ENCODE assay signal across 15 cellular contexts in the genomic region with DNA sequence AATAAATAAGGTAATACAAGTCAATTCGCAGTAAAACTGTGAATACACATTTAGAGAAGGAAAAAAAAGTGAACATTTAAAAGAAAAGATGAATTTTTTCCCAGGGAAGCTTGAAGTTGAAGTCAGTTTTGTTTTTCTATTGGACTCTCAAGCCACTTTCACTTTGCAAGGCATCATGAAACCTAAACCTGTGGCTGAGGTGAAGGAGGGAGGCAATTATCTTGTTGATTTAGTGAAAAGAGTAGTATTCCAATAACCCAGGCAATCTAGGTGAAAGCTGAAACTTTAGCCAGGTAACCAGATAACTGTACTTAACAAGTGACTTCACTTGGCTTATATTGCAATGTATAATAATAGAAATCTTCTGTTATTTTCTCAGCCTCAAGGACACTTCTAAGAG.
DNase-seq lines count a peak whose midpoint lies in the region; ATAC-seq lines count a peak whose summit lies in the region.
"Had no signal": no experiment of that assay in that cellular context is flagged by ENCODE, and none has a peak within 500 bp of the region (broad histone marks: within the 10 kb centered on the region; RNA-seq: fewer than 3 reads in every experiment).

No MANE protein-coding gene starts in this region.

- no peaks in the 10 kb centered on the region for H3K27me3 Mint-ChIP-seq in activated CD4-positive, alpha-beta T cell treated with anti-CD3 and anti-CD28 coated beads, Interleukin-2, amount 10 ng/mL, durations not matched to agents 24 days and 14 days
- no peaks in the 10 kb centered on the region for H3K27me3 Mint-ChIP-seq in T-helper 2 cell treated with Interferon-gamma antibody and Interleukin-4, amounts not matched to agents 5 μg/mL and 100 μg/mL, for 36 hours (ENCODE audit: low read depth)
- H3K27me3 Mint-ChIP-seq: naive thymus-derived CD4-positive, alpha-beta T cell had no signal

- no peaks in the 10 kb centered on the region for H3K27me3 ChIP-seq in SJSA1 (replicated peaks)
- H3K27me3 ChIP-seq in mesenchymal stem cell (ENCODE audit: control insufficient read depth in 1 of 2, insufficient read depth in 1 of 2, low read length in 2 of 2), result no peaks in the 10 kb centered on the region

- H3K4me2 ChIP-seq in mesenchymal stem cell (ENCODE audit: low read length, poor library complexity, severe bottlenecking), result no peak overlapping the region

- H3K4me3 Mint-ChIP-seq in activated CD4-positive, alpha-beta T cell treated with anti-CD3 and anti-CD28 coated beads, Interleukin-2, amount 10 ng/mL, durations not matched to agents 24 days and 14 days, result no peak overlapping the region
- H3K4me3 Mint-ChIP-seq in T-helper 2 cell treated with Interferon-gamma antibody and Interleukin-4, amounts not matched to agents 5 μg/mL and 100 μg/mL, for 36 hours, result no peak overlapping the region
- H3K4me3 Mint-ChIP-seq: activated T-cell treated with anti-CD3 and anti-CD28 coated beads, Interleukin-2, amount 50 U/mL, for 24 hours; naive thymus-derived CD4-positive, alpha-beta T cell had no signal

- no peaks in the 10 kb centered on the region for H3K36me3 Mint-ChIP-seq in activated CD4-positive, alpha-beta T cell treated with anti-CD3 and anti-CD28 coated beads, Interleukin-2, amount 10 ng/mL, durations not matched to agents 24 days and 14 days (ENCODE audit: low read depth)
- no peaks in the 10 kb centered on the region for H3K36me3 Mint-ChIP-seq in T-helper 2 cell treated with Interferon-gamma antibody and Interleukin-4, amounts not matched to agents 5 μg/mL and 100 μg/mL, for 36 hours (ENCODE audit: low read depth)
- H3K36me3 Mint-ChIP-seq: naive thymus-derived CD4-positive, alpha-beta T cell had no signal

- no peak overlapping the region for H3K14ac ChIP-seq in mesenchymal stem cell (ENCODE audit: low read length in 2 of 2)

- H2BK120ac ChIP-seq in mesenchymal stem cell (ENCODE audit: low read depth, low read length), result no peak overlapping the region

- H2AFZ ChIP-seq in mesenchymal stem cell (ENCODE audit: low read depth, low read length), result no peak overlapping the region

- H3K4me3 ChIP-seq in SJSA1 (peak overlapping the region; percentile 9; the same call in 1 of the 2 replicates), mesenchymal stem cell (ENCODE audit: insufficient read depth in 1 of 2, low read depth in 1 of 2, low read length in 2 of 2) (peak overlapping the region in 1 of 2 experiments; percentile 67)

- no peaks in the 10 kb centered on the region; the same call in 1 of the 2 replicates for H3K4me1 ChIP-seq in SJSA1 (replicated peaks)
- H3K4me1 ChIP-seq in mesenchymal stem cell (ENCODE audit: control insufficient read depth, insufficient read depth, low read depth, low read length), result no peaks in the 10 kb centered on the region

- no peak overlapping the region for H3K27ac Mint-ChIP-seq in activated CD4-positive, alpha-beta T cell treated with anti-CD3 and anti-CD28 coated beads, Interleukin-2, amount 10 ng/mL, durations not matched to agents 24 days and 14 days
- H3K27ac Mint-ChIP-seq in T-helper 2 cell treated with Interferon-gamma antibody and Interleukin-4, amounts not matched to agents 5 μg/mL and 100 μg/mL, for 36 hours, result no peak overlapping the region
- H3K27ac Mint-ChIP-seq: activated T-cell treated with anti-CD3 and anti-CD28 coated beads, Interleukin-2, amount 50 U/mL, for 24 hours; naive thymus-derived CD4-positive, alpha-beta T cell had no signal

- intact Hi-C loops in activated CD4-positive, alpha-beta T cell treated with anti-CD3 and anti-CD28 coated beads, Interleukin-2, amount 10 ng/mL, durations not matched to agents 24 days and 14 days (cut with micrococcal nuclease), result no loop called here

- no CpG with 5 or more reads among the region's 1 CpG for WGBS in mesenchymal stem cell

- 0 out of 2 replicates have a peak overlapping the region, but pooled peaks have one; percentile 11 for H3K27ac ChIP-seq in SJSA1
- H3K27ac ChIP-seq in mesenchymal stem cell (ENCODE audit: low read length, poor library complexity, severe bottlenecking), result no peak overlapping the region

- no peak overlapping the region for H4K91ac ChIP-seq in mesenchymal stem cell (ENCODE audit: low read length)

- H3K9ac ChIP-seq in mesenchymal stem cell (ENCODE audit: low read length), result peak overlapping the region; percentile 80

- no peaks in the 10 kb centered on the region for H3K36me3 ChIP-seq in SJSA1
- H3K36me3 ChIP-seq in mesenchymal stem cell (ENCODE audit: control insufficient read depth in 1 of 2, insufficient read depth in 2 of 2, low read depth in 1 of 2, low read length in 2 of 2), result no peaks in the 10 kb centered on the region

- H2BK12ac ChIP-seq in mesenchymal stem cell (ENCODE audit: low read length in 2 of 2), result no peak overlapping the region

- H3K18ac ChIP-seq in mesenchymal stem cell (ENCODE audit: low read depth in 1 of 2, low read length in 2 of 2), result no peak overlapping the region

- no peaks in the 10 kb centered on the region for H3K4me1 Mint-ChIP-seq in activated CD4-positive, alpha-beta T cell treated with anti-CD3 and anti-CD28 coated beads, Interleukin-2, amount 10 ng/mL, durations not matched to agents 24 days and 14 days
- no peaks in the 10 kb centered on the region for H3K4me1 Mint-ChIP-seq in T-helper 2 cell treated with Interferon-gamma antibody and Interleukin-4, amounts not matched to agents 5 μg/mL and 100 μg/mL, for 36 hours (ENCODE audit: low read depth)
- H3K4me1 Mint-ChIP-seq: naive thymus-derived CD4-positive, alpha-beta T cell had no signal

- H4K8ac ChIP-seq in mesenchymal stem cell (ENCODE audit: low read length), result no peak overlapping the region

- no peak overlapping the region for H2BK5ac ChIP-seq in mesenchymal stem cell (ENCODE audit: low read depth, low read length, poor library complexity, severe bottlenecking)

- H3K79me1 ChIP-seq in mesenchymal stem cell (replicated peaks; ENCODE audit: low read length, poor library complexity, severe bottlenecking), result no peaks in the 10 kb centered on the region

- H3K4ac ChIP-seq in mesenchymal stem cell (ENCODE audit: low read depth in 1 of 2, low read length in 2 of 2), result no peak overlapping the region

- no peak overlapping the region for H2BK15ac ChIP-seq in mesenchymal stem cell (ENCODE audit: low read depth, poor library complexity, severe bottlenecking)

- no peaks in the 10 kb centered on the region for H3K9me3 ChIP-seq in SJSA1 (replicated peaks)
- peaks cover 3% of the 10 kb centered on the region for H3K9me3 ChIP-seq in mesenchymal stem cell (ENCODE audit: control insufficient read depth, low read length)

- no peaks in the 10 kb centered on the region for H3K9me3 Mint-ChIP-seq in activated CD4-positive, alpha-beta T cell treated with anti-CD3 and anti-CD28 coated beads, Interleukin-2, amount 10 ng/mL, durations not matched to agents 24 days and 14 days
- H3K9me3 Mint-ChIP-seq in T-helper 2 cell treated with Interferon-gamma antibody and Interleukin-4, amounts not matched to agents 5 μg/mL and 100 μg/mL, for 36 hours, result no peaks in the 10 kb centered on the region

- ATAC-seq in GM19043 (IDR thresholded peaks at IDR 0.05; ENCODE audit: low read depth, unreplicated experiment) (peak; percentile 63), HG03064 (IDR thresholded peaks at IDR 0.05; ENCODE audit: low read depth, unreplicated experiment) (peak; percentile 75), HG03521 (IDR thresholded peaks at IDR 0.05; ENCODE audit: unreplicated experiment) (no peak)
- no peak for ATAC-seq in stimulated activated naive CD8-positive, alpha-beta T cell treated with anti-CD3 and anti-CD28 coated beads, Interleukin-15, Interleukin-2, amounts not matched to agents 100 U/mL and 50 U/mL, for 24 hours
- ATAC-seq: left cardiac atrium; naive thymus-derived CD4-positive, alpha-beta T cell had no signal

- no peak overlapping the region for H2AK5ac ChIP-seq in mesenchymal stem cell (ENCODE audit: low read length, severe bottlenecking)

- DNase-seq in SJSA1 (ENCODE audit: low read depth in 1 of 2, low spot score in 2 of 2) (peak in 1 of 2 experiments; percentile 7), mesenchymal stem cell (peak; percentile 14)
- no peak for DNase-seq in activated CD4-positive, alpha-beta T cell treated with anti-CD3 and anti-CD28 coated beads, Interleukin-2, amount 10 ng/mL, durations not matched to agents 24 days and 14 days
- DNase-seq in T-helper 2 cell treated with Interferon-gamma antibody and Interleukin-4, amounts not matched to agents 5 μg/mL and 100 μg/mL, for 36 hours (ENCODE audit: low spot score), result no peak
- DNase-seq in stimulated activated naive CD8-positive, alpha-beta T cell treated with anti-CD3 and anti-CD28 coated beads, Interleukin-15, Interleukin-2, amounts not matched to agents 100 U/mL and 50 U/mL, for 24 hours, result no peak
- DNase-seq: activated CD4-positive, alpha-beta T cell treated with anti-CD3 and anti-CD28 coated beads for 1 hour; activated T-cell treated with anti-CD3 and anti-CD28 coated beads, Interleukin-2, amount 50 U/mL, for 24 hours; effector CD4-positive, alpha-beta T cell; left cardiac atrium; naive thymus-derived CD4-positive, alpha-beta T cell; NCI-H1436 treated with DMSO at 0.1 percent for 48 hours; substantia nigra had no signal

- no peak overlapping the region for H3K23ac ChIP-seq in mesenchymal stem cell (ENCODE audit: low read length in 2 of 2)

Comparison
In these comparisons a context has a peak if more than half of its experiments do, and no peak if none do; other contexts are left out.
1. ATAC-seq: peak in GM19043 (single experiment) and HG03064 (single experiment); none in HG03521 (single experiment) and stimulated activated naive CD8-positive, alpha-beta T cell treated with anti-CD3 and anti-CD28 coated beads, Interleukin-15, Interleukin-2, amounts not matched to agents 100 U/mL and 50 U/mL, for 24 hours (single experiment).